ENCODE assay signal across 1 cellular context in the genomic region with DNA sequence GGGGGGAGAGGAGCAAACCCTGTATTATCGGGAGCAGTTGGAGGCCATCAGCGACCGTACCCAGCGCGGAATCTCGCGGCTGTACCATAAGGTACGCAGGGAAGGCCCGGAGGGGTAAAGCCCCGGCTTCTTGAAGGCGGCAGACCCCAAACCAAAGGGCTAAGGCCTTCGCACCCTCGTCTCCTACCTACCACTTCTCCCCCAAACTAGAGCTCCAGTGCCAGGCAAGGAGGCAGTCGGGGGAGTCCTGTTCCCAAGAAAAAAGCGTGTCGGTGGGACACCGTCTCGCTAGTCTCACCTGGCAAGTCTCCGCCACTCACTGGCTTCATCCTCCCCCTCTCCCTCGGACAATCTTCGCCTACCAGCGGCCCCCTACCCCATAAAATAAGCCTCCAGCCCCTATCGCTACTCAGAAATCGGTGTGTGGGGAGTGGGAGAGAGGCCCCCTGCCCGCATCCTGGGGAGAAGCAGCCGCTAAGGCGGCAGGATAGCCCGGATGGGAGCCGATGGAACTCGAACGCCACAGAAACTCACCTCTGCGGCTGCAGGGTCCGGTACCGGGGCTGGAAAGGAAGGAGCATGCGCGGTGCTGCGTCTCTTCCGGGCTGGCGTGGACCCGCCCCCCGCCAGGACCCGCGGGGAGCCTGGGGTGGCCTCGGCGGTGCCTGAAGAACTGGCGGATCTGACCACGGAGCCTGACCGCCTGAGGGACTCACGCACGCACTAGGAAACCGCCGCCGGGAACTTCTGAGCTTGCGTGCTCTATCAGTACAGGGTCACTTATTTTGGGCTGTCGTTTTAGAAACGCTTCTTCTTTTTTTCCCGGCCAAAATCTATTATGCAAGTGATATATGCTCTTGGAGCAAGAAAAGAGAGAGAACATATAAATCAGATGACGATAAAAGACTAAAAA.
TF ChIP-seq lines count a peak whose summit lies in the region.

TSS of gene RPS10 (minus strand) at position 572 of the 913 bp plus-strand sequence. CDS start 848 bp downstream, outside the sequence.

TF ChIP-seq in HepG2, 621 proteins besides CTCF, POLR2A, EP300 and RAD21 (continued from another document and continues in another):
- TF ChIP-seq AHDC1 (CRISPR knock-in tag; IDR thresholded peaks at IDR 0.05; ENCODE audit: borderline replicate concordance) = peak; percentile 68; the same call in 1 of the 2 replicates
- TF ChIP-seq BORCS8-MEF2B (CRISPR knock-in tag; IDR thresholded peaks at IDR 0.05) = peak; percentile 79
- peak; percentile 86 for TF ChIP-seq SNAPC4 (CRISPR knock-in tag; IDR thresholded peaks at IDR 0.05)
- TF ChIP-seq ATF3 (CRISPR knock-in tag; IDR thresholded peaks at IDR 0.05) = no peak
- TF ChIP-seq RBFOX2 (IDR thresholded peaks at IDR 0.05; ENCODE audit: low read depth, low read length) = peak; percentile 97
- TF ChIP-seq, protein P1, sequence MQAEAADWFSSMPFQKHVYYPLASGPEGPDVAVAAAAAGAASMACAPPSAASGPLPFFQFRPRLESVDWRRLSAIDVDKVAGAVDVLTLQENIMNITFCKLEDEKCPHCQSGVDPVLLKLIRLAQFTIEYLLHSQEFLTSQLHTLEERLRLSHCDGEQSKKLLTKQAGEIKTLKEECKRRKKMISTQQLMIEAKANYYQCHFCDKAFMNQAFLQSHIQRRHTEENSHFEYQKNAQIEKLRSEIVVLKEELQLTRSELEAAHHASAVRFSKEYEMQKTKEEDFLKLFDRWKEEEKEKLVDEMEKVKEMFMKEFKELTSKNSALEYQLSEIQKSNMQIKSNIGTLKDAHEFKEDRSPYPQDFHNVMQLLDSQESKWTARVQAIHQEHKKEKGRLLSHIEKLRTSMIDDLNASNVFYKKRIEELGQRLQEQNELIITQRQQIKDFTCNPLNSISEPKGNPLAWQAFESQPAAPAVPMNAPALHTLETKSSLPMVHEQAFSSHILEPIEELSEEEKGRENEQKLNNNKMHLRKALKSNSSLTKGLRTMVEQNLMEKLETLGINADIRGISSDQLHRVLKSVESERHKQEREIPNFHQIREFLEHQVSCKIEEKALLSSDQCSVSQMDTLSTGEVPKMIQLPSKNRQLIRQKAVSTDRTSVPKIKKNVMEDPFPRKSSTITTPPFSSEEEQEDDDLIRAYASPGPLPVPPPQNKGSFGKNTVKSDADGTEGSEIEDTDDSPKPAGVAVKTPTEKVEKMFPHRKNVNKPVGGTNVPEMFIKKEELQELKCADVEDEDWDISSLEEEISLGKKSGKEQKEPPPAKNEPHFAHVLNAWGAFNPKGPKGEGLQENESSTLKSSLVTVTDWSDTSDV (CRISPR knock-in tag; IDR thresholded peaks at IDR 0.05) = peak; percentile 91; the same call in 1 of the 2 replicates
- no peak for TF ChIP-seq NFE2L2 (IDR thresholded peaks at IDR 0.05; ENCODE audit: low read length)
- TF ChIP-seq ZNF333 (CRISPR knock-in tag; IDR thresholded peaks at IDR 0.05; ENCODE audit: borderline replicate concordance) = no peak
- TF ChIP-seq ZMYM2 (CRISPR knock-in tag; IDR thresholded peaks at IDR 0.05) = no peak
- TF ChIP-seq ZNF234 (CRISPR knock-in tag; conservative IDR thresholded peaks at IDR 0.05) = no peak
- TF ChIP-seq, protein P2, sequence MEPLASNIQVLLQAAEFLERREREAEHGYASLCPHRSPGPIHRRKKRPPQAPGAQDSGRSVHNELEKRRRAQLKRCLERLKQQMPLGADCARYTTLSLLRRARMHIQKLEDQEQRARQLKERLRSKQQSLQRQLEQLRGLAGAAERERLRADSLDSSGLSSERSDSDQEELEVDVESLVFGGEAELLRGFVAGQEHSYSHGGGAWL (CRISPR knock-in tag; IDR thresholded peaks at IDR 0.05) = peak; percentile 80
- TF ChIP-seq, protein P3, sequence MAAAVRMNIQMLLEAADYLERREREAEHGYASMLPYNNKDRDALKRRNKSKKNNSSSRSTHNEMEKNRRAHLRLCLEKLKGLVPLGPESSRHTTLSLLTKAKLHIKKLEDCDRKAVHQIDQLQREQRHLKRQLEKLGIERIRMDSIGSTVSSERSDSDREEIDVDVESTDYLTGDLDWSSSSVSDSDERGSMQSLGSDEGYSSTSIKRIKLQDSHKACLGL (CRISPR knock-in tag; IDR thresholded peaks at IDR 0.05) = peak; percentile 82; the same call in 1 of the 2 replicates
- peak; percentile 82; the same call in 1 of the 2 replicates for TF ChIP-seq ARID4A (CRISPR knock-in tag; IDR thresholded peaks at IDR 0.05; ENCODE audit: borderline replicate concordance)
- TF ChIP-seq NR1H2 (CRISPR knock-in tag; IDR thresholded peaks at IDR 0.05; ENCODE audit: borderline replicate concordance, low read depth) = no peak
- peak; percentile 76 for TF ChIP-seq SALL2 (CRISPR knock-in tag; IDR thresholded peaks at IDR 0.05)
- no peak for TF ChIP-seq THAP8 (CRISPR knock-in tag; IDR thresholded peaks at IDR 0.05; ENCODE audit: borderline replicate concordance)
- TF ChIP-seq GABPB1 (CRISPR knock-in tag; IDR thresholded peaks at IDR 0.05) = peak; percentile 93
- TF ChIP-seq RBM39 (IDR thresholded peaks at IDR 0.05; ENCODE audit: low read depth, low read length, poor library complexity, severe bottlenecking) = peak; percentile 91
- TF ChIP-seq AHR (CRISPR knock-in tag; IDR thresholded peaks at IDR 0.05) = peak; percentile 16; the same call in 1 of the 2 replicates
- peak; percentile 51; the same call in 1 of the 2 replicates for TF ChIP-seq MEIS2 (CRISPR knock-in tag; IDR thresholded peaks at IDR 0.05)
- peak; percentile 72 for TF ChIP-seq TMF1 (CRISPR knock-in tag; IDR thresholded peaks at IDR 0.05; ENCODE audit: low read depth)
- TF ChIP-seq GATAD1 (CRISPR knock-in tag; IDR thresholded peaks at IDR 0.05) = peak; percentile 87
- no peak for TF ChIP-seq GTF3A (CRISPR knock-in tag; conservative IDR thresholded peaks at IDR 0.05)
- peak; percentile 53 for TF ChIP-seq FOXK1 (CRISPR knock-in tag; IDR thresholded peaks at IDR 0.05; ENCODE audit: borderline replicate concordance, low read depth)
- TF ChIP-seq REPIN1 (CRISPR knock-in tag; IDR thresholded peaks at IDR 0.05; ENCODE audit: borderline replicate concordance, low read depth) = peak; percentile 48; the same call in 1 of the 2 replicates
- no peak for TF ChIP-seq PRDM4 (CRISPR knock-in tag; IDR thresholded peaks at IDR 0.05; ENCODE audit: borderline replicate concordance)
